ENCODE assay signal across 11 cellular contexts in genomic region chr5:65479527-65479926, GRCh38. TPM values are rescaled to one million over a fixed set of nuclear protein-coding genes. Genes with fewer than 3 reads are reported as not detected.
DNase-seq lines count a peak whose midpoint lies in the region; ATAC-seq and TF ChIP-seq lines count a peak whose summit lies in the region.
"Had no signal": no experiment of that assay in that cellular context is flagged by ENCODE, and none has a peak within 500 bp of the region (broad histone marks: within the 10 kb centered on the region; RNA-seq: fewer than 3 reads in every experiment).

No MANE protein-coding gene starts in this region.

- POLR2A ChIA-PET in AG04449 (lab: Yijun Ruan, JAX): interaction anchor here (1.9 kb wide), 1 partner anchor 279 kb away, joined by 5 read pairs; no protein-coding TSS in a partner anchor
- POLR2A ChIA-PET in IMR-90 (lab: Charles Lee; ENCODE audit: unreplicated experiment): no interaction called here

- H4K5ac ChIP-seq in IMR-90 (ENCODE audit: low read depth, low read length): peak overlapping the region; percentile 61; the same call in 1 of the 2 replicates

- H3K9me1 ChIP-seq in IMR-90 (ENCODE audit: insufficient read depth, low read length): 0 out of 2 replicates have a peak, but pooled peaks cover 3% of the 10 kb centered on the region

- CTCF ChIA-PET in AG04449 (lab: Yijun Ruan, JAX) (interaction anchor here (1.4 to 8.6 kb wide), 3 partner anchors 378 to 670 kb away, joined by 3 to 140 read pairs (median 14); no protein-coding TSS in a partner anchor), IMR-90 (lab: Yijun Ruan, JAX) (interaction anchor here (1.1 kb wide), 1 partner anchor 157 kb away, joined by 3 read pairs; no protein-coding TSS in a partner anchor)

- no peak for ATAC-seq in IMR-90 (ENCODE audit: low read depth)
- ATAC-seq in HG03439 (IDR thresholded peaks at IDR 0.05; ENCODE audit: unreplicated experiment): no peak
- ATAC-seq in HG02884 (IDR thresholded peaks at IDR 0.05; ENCODE audit: unreplicated experiment): no peak

- in situ Hi-C loops in IMR-90 (cut with MboI; ENCODE audit: low sequenced_read_pairs): no loop called here

- H3K18ac ChIP-seq in IMR-90 (ENCODE audit: low read depth, low read length): peak overlapping the region; percentile 67; the same call in 1 of the 2 replicates

- peak overlapping the region; percentile 98 for H2BK5ac ChIP-seq in IMR-90 (ENCODE audit: low read depth, low read length, poor library complexity, severe bottlenecking)

- H2BK20ac ChIP-seq in IMR-90 (ENCODE audit: low read depth, low read length): no peak overlapping the region

- no TSS peak for BruUV-seq in IMR-90 (replicated peaks; lab: Mats Ljungman, UMichigan)

- DNase-seq in AG04449 (ENCODE audit: low read depth, low spot score) (no peak), IMR-90 (no peak), dorsolateral prefrontal cortex (no peak), SKM-1 treated with dmso at 0.1 percent for 144 hours (lab: John Stamatoyannopoulos, UW; ENCODE audit: unreplicated experiment) (no peak)
- DNase-seq in activated CD8-positive, alpha-beta memory T cell treated with anti-CD3 and anti-CD28 coated beads, Interleukin-2, amount 50 U/mL, for 4 hours: no peak
- DNase-seq: SIG-M5; stimulated activated naive B cell treated with anti-CD40 and anti-IgM and Interleukin-4, amounts not matched to agents 10 μg/mL and 1 μg/mL and 100 μg/mL, for 72 hours had no signal

- H4K91ac ChIP-seq in IMR-90 (ENCODE audit: insufficient read depth, low read depth, low read length): no peak overlapping the region

- peak overlapping the region; percentile 18; the same call in 1 of the 2 replicates for H3K23ac ChIP-seq in IMR-90 (ENCODE audit: low read depth, low read length)

- peak overlapping the region; percentile 32; the same call in 1 of the 2 replicates for H3K14ac ChIP-seq in IMR-90 (replicated peaks; ENCODE audit: low read depth, low read length)

- no peak overlapping the region for H2AK5ac ChIP-seq in IMR-90 (ENCODE audit: low read depth, low read length)

- TF ChIP-seq CTCF in AG04449 (IDR thresholded peaks at IDR 0.05; ENCODE audit: insufficient read depth, low read length, missing control alignments): no peak
- no peak for TF ChIP-seq CTCF in IMR-90 (conservative IDR thresholded peaks at IDR 0.05; ENCODE audit: low read depth, low read length)
- TF ChIP-seq CTCF in dorsolateral prefrontal cortex (IDR thresholded peaks at IDR 0.05 in 54 of 56, conservative IDR thresholded peaks at IDR 0.05 in 2 of 56; ENCODE audit: low read depth in 1 of 56, partially characterized antibody in 56 of 56): no peak

- dilution Hi-C loops in IMR-90 (cut with HindIII; ENCODE audit: low sequenced_read_pairs, unreplicated experiment): no loop called here

- H3K4me3 ChIP-seq in AG04449 (ENCODE audit: low read depth, low read length) (peak overlapping the region; percentile 72), IMR-90 (ENCODE audit: insufficient read depth, low read depth, low read length) (peak overlapping the region; percentile 88), dorsolateral prefrontal cortex (peak overlapping the region in 53 of 59 donors; percentile 42 to 80 (median 67)), muscle layer of duodenum (ENCODE audit: low read depth in 1 of 2, low read length in 2 of 2) (peak overlapping the region; percentile 84 to 85)

- no peaks in the 10 kb centered on the region for H4K20me1 ChIP-seq in IMR-90 (ENCODE audit: insufficient read depth, low read length)

- H3K4me2 ChIP-seq in IMR-90 (ENCODE audit: low read depth, low read length): peak overlapping the region; percentile 91

- H3K4ac ChIP-seq in IMR-90 (ENCODE audit: low read depth, low read length): peak overlapping the region; percentile 96; the same call in 1 of the 2 replicates

- H3K27me3 ChIP-seq in IMR-90 (ENCODE audit: control insufficient read depth, insufficient read depth, low read length) (no peaks in the 10 kb centered on the region), dorsolateral prefrontal cortex (peaks cover 0 to 3% (median 0%) of the 10 kb centered on the region in 45 donors), muscle layer of duodenum (ENCODE audit: low read depth, low read length) (no peaks in the 10 kb centered on the region)
- H3K27me3 ChIP-seq: breast epithelium had no signal

- 0% methylated on average over 1 of the region's 1 CpG; no CpG with 5 or more reads in 1 of the 2 experiments for WGBS in IMR-90 (ENCODE audit: extremely low coverage in 2 of 2, insufficient read length in 1 of 2), 2 experiments

- peak overlapping the region; percentile 12; the same call in 1 of the 2 replicates for H2BK120ac ChIP-seq in IMR-90 (ENCODE audit: low read depth, low read length)

- no peak overlapping the region for H2AFZ ChIP-seq in IMR-90 (replicated peaks; ENCODE audit: low read length, poor library complexity)

- H3K79me1 ChIP-seq in IMR-90 (ENCODE audit: low read depth in 1 of 2, low read length in 2 of 2): peaks cover 6 to 17% of the 10 kb centered on the region in 2 experiments; a peak in 3 of 4 replicates

- H3K36me3 ChIP-seq in IMR-90 (ENCODE audit: control insufficient read depth, insufficient read depth, low read length): no peaks in the 10 kb centered on the region
- H3K36me3 ChIP-seq in muscle layer of duodenum (ENCODE audit: control insufficient read depth in 1 of 2, insufficient read depth in 2 of 2, low read length in 2 of 2): peaks cover 0 to 5% of the 10 kb centered on the region in 2 donors
- H3K36me3 ChIP-seq: breast epithelium had no signal

- no peak for TF ChIP-seq RAD21 in IMR-90 (IDR thresholded peaks at IDR 0.05; ENCODE audit: low read length)

- H3K9me3 ChIP-seq in IMR-90 (ENCODE audit: control insufficient read depth, insufficient read depth, low read length) (no peaks in the 10 kb centered on the region), muscle layer of duodenum (ENCODE audit: control insufficient read depth in 1 of 2, low read length in 2 of 2) (no peaks in the 10 kb centered on the region)
- H3K9me3 ChIP-seq: breast epithelium had no signal

- H3K9ac ChIP-seq in IMR-90 (ENCODE audit: low read depth, low read length): peak overlapping the region; percentile 97; the same call in 1 of the 2 replicates

- no peak for TF ChIP-seq POLR2A in IMR-90 (IDR thresholded peaks at IDR 0.05; ENCODE audit: low read depth, low read length)

- no peak overlapping the region for H2BK15ac ChIP-seq in IMR-90 (ENCODE audit: low read depth, low read length)

- intact Hi-C loops in IMR-90 (cut with micrococcal nuclease) (no loop called here), dorsolateral prefrontal cortex (cut with DNase I) (no loop called here)

- no peak overlapping the region for H2AK9ac ChIP-seq in IMR-90 (replicated peaks; ENCODE audit: low read depth, low read length, poor library complexity)

- peaks cover 2% of the 10 kb centered on the region for H3K4me1 ChIP-seq in IMR-90 (ENCODE audit: control insufficient read depth, insufficient read depth, low read length)
- H3K4me1 ChIP-seq in muscle layer of duodenum (ENCODE audit: control insufficient read depth in 1 of 2, insufficient read depth in 2 of 2, low read length in 2 of 2): peaks cover 3 to 6% of the 10 kb centered on the region in 2 donors
- H3K4me1 ChIP-seq: breast epithelium had no signal

- H3K27ac ChIP-seq in IMR-90 (ENCODE audit: insufficient read depth, low read length) (no peak overlapping the region), dorsolateral prefrontal cortex (no peak overlapping the region), muscle layer of duodenum (ENCODE audit: low read length) (no peak overlapping the region)

- H4K8ac ChIP-seq in IMR-90 (ENCODE audit: low read depth in 2 of 2, low read length in 2 of 2): peak overlapping the region; percentile 0 to 80; a peak in 2 of 4 replicates

- H3K56ac ChIP-seq in IMR-90 (ENCODE audit: extremely low read depth, insufficient read depth, low read length): peak overlapping the region; percentile 86

TF ChIP-seq in IMR-90, 13 proteins besides CTCF, POLR2A, EP300 and RAD21:
- TF ChIP-seq CEBPB (IDR thresholded peaks at IDR 0.05; ENCODE audit: low read depth, low read length): no peak

RNA-seq across cellular contexts. Expression of gene ADAMTS6, which starts 2.2 kb away (rescaled TPM):
- total RNA-seq in IMR-90 (2012; rRNA removed) (160 and 173 TPM in 2 replicates), dorsolateral prefrontal cortex (1 to 10 TPM in 116 of 120 experiments, under 1 TPM in 4; 0.81 to 7.2 (median 2.9) TPM)
- polyA plus RNA-seq in IMR-90 (2012; rRNA removed): 21.0 and 23.9 TPM in 2 replicates
- 6.9 and 9.7 TPM in 2 replicates for polyA plus RNA-seq in IMR-90 (2012; cell fraction: cytosol; rRNA removed)
- 89.0 and 171 TPM in 2 replicates for polyA plus RNA-seq in IMR-90 (2012; cell fraction: nucleus; rRNA removed; ENCODE audit: low replicate concordance)

Comparison
In these comparisons a context has a peak if more than half of its experiments do, and no peak if none do; other contexts are left out.
1. RNA of gene ADAMTS6, which starts 2.2 kb away (total RNA-seq): 160 to 173 TPM in IMR-90; 0.81 to 7.2 TPM in dorsolateral prefrontal cortex; every median in the first group is over 10 times any median in the second.
2. Peak in every context shown above with its lines, with median percentiles within 50 percentile points of each other: H3K4me3 ChIP-seq.